Comparison of ENCODE assay signal across 8 cellular contexts in genomic region chr9:131530546-131530929, GRCh38. TPM values are rescaled to one million over a fixed set of nuclear protein-coding genes. Genes with fewer than 3 reads are reported as not detected.
DNase-seq lines count a peak whose midpoint lies in the region; ATAC-seq, FAIRE-seq and TF ChIP-seq lines count a peak whose summit lies in the region.

No MANE protein-coding gene starts in this region.

- TF ChIP-seq EP300 in H1 (IDR thresholded peaks at IDR 0.05; ENCODE audit: borderline replicate concordance in 1 of 2, low read depth in 2 of 2, low read length in 2 of 2): no peak

- no peak for TF ChIP-seq POLR2A in H1 (IDR thresholded peaks at IDR 0.05; ENCODE audit: control extremely low read depth in 1 of 2, low read depth in 2 of 2, low read length in 2 of 2)

- H2BK20ac ChIP-seq in H1 (ENCODE audit: low read length): no peak overlapping the region

- H3K9me3 ChIP-seq in H1 (ENCODE audit: insufficient read depth in 2 of 2, low read depth in 1 of 2, low read length in 1 of 2) (no peaks in the 10 kb centered on the region), muscle layer of colon (ENCODE audit: low read length) (no peaks in the 10 kb centered on the region)

- no peak overlapping the region for H2BK5ac ChIP-seq in H1 (ENCODE audit: low read depth, low read length)

- no peak overlapping the region for H4K91ac ChIP-seq in H1 (replicated peaks; ENCODE audit: insufficient read length, low read length)

- H3K9ac ChIP-seq in H1 (replicated peaks in 1 of 4; ENCODE audit: extremely low read depth in 1 of 4, low read depth in 3 of 4, low read length in 3 of 4) (peak overlapping the region; percentile 52 to 94 (median 66); a peak in 6 of 7 replicates), muscle layer of colon (ENCODE audit: low read length) (peak overlapping the region; percentile 71)

- POLR2A ChIA-PET in BJ (lab: Charles Lee) (no interaction called here), RWPE1 (lab: Yijun Ruan, JAX; ENCODE audit: low non-redundant PET) (no interaction called here), H1 (lab: Charles Lee; ENCODE audit: partially characterized antibody) (interaction anchor here (1.0 to 5.0 kb wide), 2 partner anchors 12 to 127 kb away, joined by 4 to 22 read pairs; no protein-coding TSS in a partner anchor)

- no peak overlapping the region for H2BK120ac ChIP-seq in H1 (replicated peaks; ENCODE audit: low read depth, low read length)

- no peak overlapping the region for H2AK5ac ChIP-seq in H1 (ENCODE audit: low read depth, low read length)

- H2BK12ac ChIP-seq in H1 (ENCODE audit: low read depth, low read length): no peak overlapping the region

- peak; percentile 28; the same call in 1 of the 2 replicates for TF ChIP-seq CTCF in BJ (IDR thresholded peaks at IDR 0.05; ENCODE audit: insufficient read depth, low read depth, low read length)
- no peak; the same call in 1 of the 2 replicates for TF ChIP-seq CTCF in RWPE1 (conservative IDR thresholded peaks at IDR 0.05; ENCODE audit: low read depth)
- TF ChIP-seq CTCF in H1 (IDR thresholded peaks at IDR 0.05; ENCODE audit: control extremely low read depth in 1 of 3, insufficient read depth in 1 of 3, low read depth in 1 of 3, low read length in 3 of 3): 0 out of 4 replicates have a peak, but pooled peaks of 1 of the 3 experiments have one; percentile 2

- no peak overlapping the region for H2BK15ac ChIP-seq in H1 (ENCODE audit: low read length)

- peak overlapping the region; percentile 6 for H3K4ac ChIP-seq in H1 (replicated peaks; ENCODE audit: insufficient read length, low read depth, low read length)

- H3K23me2 ChIP-seq in H1 (ENCODE audit: low read depth, low read length): peaks cover 5% of the 10 kb centered on the region; the same call in 1 of the 2 replicates

- CTCF ChIA-PET in BJ (lab: Yijun Ruan, JAX) (interaction anchor here (0.6 kb wide), 1 partner anchor 1842 kb away, joined by 3 read pairs; no protein-coding TSS in a partner anchor), RWPE1 (lab: Yijun Ruan, JAX) (no interaction called here), H1 (lab: Charles Lee; ENCODE audit: partially characterized antibody) (no interaction called here)

- H3K27me3 ChIP-seq in BJ (ENCODE audit: control insufficient read depth, insufficient read depth, low read length) (no peaks in the 10 kb centered on the region), H1 (replicated peaks in 1 of 4; ENCODE audit: control insufficient read depth in 3 of 4, extremely low read depth in 1 of 4, insufficient read depth in 3 of 4, low read length in 3 of 4) (no peaks in the 10 kb centered on the region), muscle layer of colon (ENCODE audit: control insufficient read depth in 1 of 2, insufficient read depth in 2 of 2, low read length in 2 of 2) (no peaks in the 10 kb centered on the region)

- peak; percentile 35 for ATAC-seq in GM18498 (IDR thresholded peaks at IDR 0.05; ENCODE audit: unreplicated experiment)
- peak; percentile 8 for ATAC-seq in HG03097 (IDR thresholded peaks at IDR 0.05; ENCODE audit: low FRiP score, unreplicated experiment)
- ATAC-seq in HG03108 (IDR thresholded peaks at IDR 0.05; ENCODE audit: unreplicated experiment): no peak
- no peak for ATAC-seq in GM18519 (IDR thresholded peaks at IDR 0.05; ENCODE audit: low FRiP score, unreplicated experiment)

- H3K4me1 ChIP-seq in H1 (replicated peaks in 1 of 4; ENCODE audit: control insufficient read depth in 3 of 4, insufficient read depth in 4 of 4, low read length in 3 of 4): peaks cover 0 to 8% (median 4%) of the 10 kb centered on the region in 4 experiments; a peak in 6 of 7 replicates
- peaks cover 11% of the 10 kb centered on the region for H3K4me1 ChIP-seq in muscle layer of colon (ENCODE audit: insufficient read depth, low read length)

- no peak; a peak in 1 of 4 replicates for TF ChIP-seq RAD21 in H1 (IDR thresholded peaks at IDR 0.05 in 1 of 2, conservative IDR thresholded peaks at IDR 0.05 in 1 of 2; ENCODE audit: low read depth in 2 of 2, low read length in 2 of 2)

- H3K27ac ChIP-seq in RWPE1: peak overlapping the region; percentile 70
- H3K27ac ChIP-seq in H1 (ENCODE audit: low read depth, low read length): no peak overlapping the region; the same call in 1 of the 2 replicates
- peak overlapping the region; percentile 97 for H3K27ac ChIP-seq in muscle layer of colon (ENCODE audit: low read depth, low read length)

- no peak for FAIRE-seq in H1 (lab: Jason Lieb, UNC)

- no peak overlapping the region for H2AFZ ChIP-seq in H1 (ENCODE audit: low read length)

- no peak overlapping the region for H3K23ac ChIP-seq in H1 (ENCODE audit: insufficient read length)

- H3K56ac ChIP-seq in H1 (replicated peaks; ENCODE audit: insufficient read length, low read depth, low read length): no peak overlapping the region

- DNase-seq in BJ (ENCODE audit: low read depth): no peak
- DNase-seq in RWPE1 (ENCODE audit: low spot score): peak; percentile 94
- peak in 1 of 2 experiments; percentile 68 for DNase-seq in H1 (ENCODE audit: low read depth in 1 of 2, low spot score in 2 of 2)

- H3K4me2 ChIP-seq in H1 (ENCODE audit: insufficient read depth in 1 of 2, low read depth in 2 of 2, low read length in 2 of 2): peak overlapping the region; percentile 74 to 98

- H3K4me3 ChIP-seq in BJ (ENCODE audit: low read depth, low read length) (peak overlapping the region; percentile 90), H1 (ENCODE audit: extremely low read depth in 1 of 4, insufficient read depth in 2 of 4, low read depth in 3 of 4, low read length in 4 of 4) (peak overlapping the region; percentile 65 to 92 (median 72)), muscle layer of colon (ENCODE audit: low read depth in 1 of 2, low read length in 2 of 2) (peak overlapping the region; percentile 80 to 96)

- H3K36me3 ChIP-seq in BJ (ENCODE audit: control insufficient read depth, insufficient read depth, low read length) (peaks cover 19% of the 10 kb centered on the region), H1 (ENCODE audit: control insufficient read depth in 2 of 4, insufficient read depth in 4 of 4, low read length in 3 of 4) (peaks cover 14 to 26% (median 24%) of the 10 kb centered on the region in 4 experiments; a peak in 7 of 8 replicates), muscle layer of colon (ENCODE audit: insufficient read depth, low read length) (peaks cover 27% of the 10 kb centered on the region)

- no peak overlapping the region for H4K8ac ChIP-seq in H1 (ENCODE audit: extremely low read depth, insufficient read depth, low read length)

- H4K20me1 ChIP-seq in H1 (replicated peaks in 1 of 2; ENCODE audit: control insufficient read depth in 1 of 2, insufficient read depth in 2 of 2, low read length in 2 of 2): peaks cover 1 to 6% of the 10 kb centered on the region in 2 experiments

- H3K14ac ChIP-seq in H1 (ENCODE audit: insufficient read length): no peak overlapping the region

- H3K79me1 ChIP-seq in H1 (ENCODE audit: low read depth, low read length): 0 out of 2 replicates have a peak, but pooled peaks cover 4% of the 10 kb centered on the region

- H3K79me2 ChIP-seq in H1 (ENCODE audit: control insufficient read depth in 1 of 2, insufficient read depth in 2 of 2, low read length in 2 of 2): peaks cover 0 to 6% of the 10 kb centered on the region in 2 experiments; a peak in 1 of 4 replicates

- H4K5ac ChIP-seq in H1 (ENCODE audit: insufficient read length, low read depth, low read length): no peak overlapping the region

- 8% methylated on average over 18 of the region's 31 CpGs; no CpG with 5 or more reads in 1 of the 2 experiments for WGBS in H1 (ENCODE audit: extremely low coverage in 1 of 2, insufficient coverage in 1 of 2, insufficient read length in 1 of 2, insufficient replicate concordance in 2 of 2, low coverage in 1 of 2, low lambda C conversion rate in 2 of 2, missing lambda C conversion rate in 1 of 2), 2 experiments

- no peak overlapping the region; the same call in 1 of the 2 replicates for H3K18ac ChIP-seq in H1 (ENCODE audit: extremely low read depth, low read length)

TF ChIP-seq in H1, 55 proteins besides CTCF, POLR2A, EP300 and RAD21 (continues in another document):
- no peak for TF ChIP-seq TCF12 (IDR thresholded peaks at IDR 0.05; ENCODE audit: low read depth, low read length)

RNA-seq across cellular contexts. Expression of gene UCK1, which starts 0.5 kb away (rescaled TPM):
- polyA plus RNA-seq in BJ (2011; rRNA removed): 20.1 and 24.9 TPM in 2 replicates
- polyA minus RNA-seq in BJ (2011; rRNA and poly(A)+ RNA removed): 13.4 and 13.6 TPM in 2 replicates
- total RNA-seq in H1 (2021; fragmentation: NEBNext Ultra II Directional; extraction: Animal tissue kit (Norgen Biotek cat#: 25700)): 35.1 and 36.2 TPM in 2 replicates
- 42.0 and 47.0 TPM in 2 replicates for polyA plus RNA-seq in H1 (2011; rRNA removed)
- 43.9 TPM for polyA plus RNA-seq in H1 (2011; cell fraction: cytosol; rRNA removed)
- polyA plus RNA-seq in H1 (2011; cell fraction: nucleus; rRNA removed): 55.2 TPM
- 27.7 to 42.8 TPM (median 39.0 TPM) in 4 replicates for polyA plus RNA-seq in H1 (2012, experiment 1 of 2)
- polyA plus RNA-seq in H1 (2012, experiment 2 of 2): 37.9 TPM
- polyA plus RNA-seq in H1 (2013, experiment 1 of 2): 18.6 TPM
- 19.0 TPM for polyA plus RNA-seq in H1 (2013, experiment 2 of 2)
- polyA minus RNA-seq in H1 (2011; rRNA and poly(A)+ RNA removed): 26.7 and 27.2 TPM in 2 replicates
- polyA minus RNA-seq in H1 (2011; cell fraction: cytosol; rRNA and poly(A)+ RNA removed): 35.4 TPM
- polyA minus RNA-seq in H1 (2011; cell fraction: nucleus; rRNA and poly(A)+ RNA removed): 34.5 TPM

RNA-seq across cellular contexts. Expression of gene PRRT1B, which starts 14.8 kb away (rescaled TPM):
- polyA plus RNA-seq in BJ (2011; rRNA removed): not detected in 2 replicates
- polyA minus RNA-seq in BJ (2011; rRNA and poly(A)+ RNA removed): not detected in 2 replicates
- 1.1 and 1.2 TPM in 2 replicates for total RNA-seq in H1 (2021; fragmentation: NEBNext Ultra II Directional; extraction: Animal tissue kit (Norgen Biotek cat#: 25700))
- 0.30 and 0.71 TPM in 2 replicates for polyA plus RNA-seq in H1 (2011; rRNA removed)
- polyA plus RNA-seq in H1 (2011; cell fraction: cytosol; rRNA removed): 0.61 TPM
- 0.93 TPM for polyA plus RNA-seq in H1 (2011; cell fraction: nucleus; rRNA removed)
- polyA plus RNA-seq in H1 (2012, experiment 1 of 2): 0.29 to 0.64 TPM (median 0.51 TPM) in 4 replicates
- polyA plus RNA-seq in H1 (2012, experiment 2 of 2): 0.35 TPM
- polyA plus RNA-seq in H1 (2013, experiment 1 of 2): 0.41 TPM
- polyA plus RNA-seq in H1 (2013, experiment 2 of 2): 0.37 TPM
- polyA minus RNA-seq in H1 (2011; rRNA and poly(A)+ RNA removed): 0.19 and 0.34 TPM in 2 replicates
- not detected for polyA minus RNA-seq in H1 (2011; cell fraction: cytosol; rRNA and poly(A)+ RNA removed)
- 1.00 TPM for polyA minus RNA-seq in H1 (2011; cell fraction: nucleus; rRNA and poly(A)+ RNA removed)

RNA-seq across cellular contexts. Expression of gene POMT1, which starts 27.8 kb away (rescaled TPM):
- polyA plus RNA-seq in BJ (2011; rRNA removed) (17.8 and 32.1 TPM in 2 replicates), H1 (2011; rRNA removed) (33.2 and 41.8 TPM in 2 replicates)
- polyA minus RNA-seq in BJ (2011; rRNA and poly(A)+ RNA removed): 11.8 and 15.4 TPM in 2 replicates
- 22.3 and 25.7 TPM in 2 replicates for total RNA-seq in H1 (2021; fragmentation: NEBNext Ultra II Directional; extraction: Animal tissue kit (Norgen Biotek cat#: 25700))
- 26.4 TPM for polyA plus RNA-seq in H1 (2011; cell fraction: cytosol; rRNA removed)
- 139 TPM for polyA plus RNA-seq in H1 (2011; cell fraction: nucleus; rRNA removed)
- polyA plus RNA-seq in H1 (2012, experiment 1 of 2): 25.0 to 35.0 TPM (median 30.7 TPM) in 4 replicates
- 16.7 TPM for polyA plus RNA-seq in H1 (2012, experiment 2 of 2)
- polyA plus RNA-seq in H1 (2013, experiment 1 of 2): 19.9 TPM
- 17.4 TPM for polyA plus RNA-seq in H1 (2013, experiment 2 of 2)
- 25.0 and 29.3 TPM in 2 replicates for polyA minus RNA-seq in H1 (2011; rRNA and poly(A)+ RNA removed)
- polyA minus RNA-seq in H1 (2011; cell fraction: cytosol; rRNA and poly(A)+ RNA removed): 11.9 TPM
- 21.2 TPM for polyA minus RNA-seq in H1 (2011; cell fraction: nucleus; rRNA and poly(A)+ RNA removed)

Comparison
In these comparisons a context has a peak if more than half of its experiments do, and no peak if none do; other contexts are left out.
1. ATAC-seq: peak in GM18498 (single experiment) and HG03097 (single experiment); none in HG03108 (single experiment) and GM18519 (single experiment).
2. Peak in every context shown above with its lines, with median percentiles within 50 percentile points of each other: H3K4me3 ChIP-seq.